Comparison of ENCODE assay signal across 7 cellular contexts in genomic region chr3:176939022-176939817, GRCh38.
DNase-seq lines count a peak whose midpoint lies in the region; ATAC-seq and TF ChIP-seq lines count a peak whose summit lies in the region.

No MANE protein-coding gene starts in this region.

- H3K9ac ChIP-seq in parathyroid adenoma = no peak overlapping the region

- no peaks in the 10 kb centered on the region for H3K4me1 ChIP-seq in foreskin keratinocyte
- no peaks in the 10 kb centered on the region for H3K4me1 ChIP-seq in parathyroid adenoma

- H2AFZ ChIP-seq in parathyroid adenoma = no peak overlapping the region

- H3K79me2 ChIP-seq in parathyroid adenoma = no peaks in the 10 kb centered on the region

- no peaks in the 10 kb centered on the region for H3K9me3 ChIP-seq in parathyroid adenoma (ENCODE audit: control insufficient read depth, low read length)

- TF ChIP-seq CTCF in HL-60 (IDR thresholded peaks at IDR 0.05; ENCODE audit: insufficient read depth, low read length) (peak; percentile 71), foreskin keratinocyte (conservative IDR thresholded peaks at IDR 0.05) (peak; percentile 94), parathyroid adenoma (IDR thresholded peaks at IDR 0.05) (peak; percentile 90)

- no peaks in the 10 kb centered on the region for H3K36me3 ChIP-seq in parathyroid adenoma (ENCODE audit: control insufficient read depth, insufficient read depth, low read length)

- peak; percentile 32 for DNase-seq in GDM1 (lab: John Stamatoyannopoulos, UW)
- peak; percentile 54 to 60 for DNase-seq in HL-60 (ENCODE audit: low read depth in 1 of 2, low spot score in 1 of 2)
- DNase-seq in NCI-H748 (lab: John Stamatoyannopoulos, UW; ENCODE audit: unreplicated experiment) = peak; percentile 89
- peak; percentile 1 for DNase-seq in activated T-cell treated with anti-CD3 and anti-CD28 coated beads for 48 hours (ENCODE audit: low read depth)
- DNase-seq in foreskin keratinocyte = peak; percentile 29 to 63

- H3K4me3 ChIP-seq in HL-60 (replicated peaks; ENCODE audit: insufficient read depth, low read length) (no peak overlapping the region), parathyroid adenoma (ENCODE audit: low read depth, low read length) (no peak overlapping the region)

- H3K27me3 ChIP-seq in HL-60 (ENCODE audit: insufficient read depth, poor library complexity, severe bottlenecking) (peaks cover 2% of the 10 kb centered on the region), foreskin keratinocyte (no peaks in the 10 kb centered on the region), parathyroid adenoma (ENCODE audit: control insufficient read depth, insufficient read depth, low read length) (no peaks in the 10 kb centered on the region)

- ATAC-seq in GM21423 (IDR thresholded peaks at IDR 0.05; ENCODE audit: unreplicated experiment) = peak; percentile 98
- peak; percentile 95 for ATAC-seq in foreskin keratinocyte

- no peak overlapping the region for H3K27ac ChIP-seq in HL-60 (replicated peaks)
- H3K27ac ChIP-seq in foreskin keratinocyte = no peak overlapping the region
- H3K27ac ChIP-seq in parathyroid adenoma = no peak overlapping the region

- no peak overlapping the region for H3K4me2 ChIP-seq in parathyroid adenoma (ENCODE audit: low read length)

Comparison
In these comparisons a context has a peak if more than half of its experiments do, and no peak if none do; other contexts are left out.
1. DNase-seq: peak in every context shown above with its lines; median percentile 89 in NCI-H748; 57 in HL-60; 46 in foreskin keratinocyte; 32 in GDM1; 1 in activated T-cell treated with anti-CD3 and anti-CD28 coated beads for 48 hours.